Comparison of ENCODE assay signal across 16 cellular contexts in genomic region chr2:194343167-194343566, GRCh38.
DNase-seq lines count a peak whose midpoint lies in the region; ATAC-seq and TF ChIP-seq lines count a peak whose summit lies in the region.
"Had no signal": no experiment of that assay in that cellular context is flagged by ENCODE, and none has a peak within 500 bp of the region (broad histone marks: within the 10 kb centered on the region; RNA-seq: fewer than 3 reads in every experiment).

No MANE protein-coding gene starts in this region.

- H3K36me3 Mint-ChIP-seq in type B pancreatic cell: no peaks in the 10 kb centered on the region
- H3K36me3 Mint-ChIP-seq: CD4-positive, CD25-positive, alpha-beta regulatory T cell had no signal

- H3K27ac Mint-ChIP-seq in type B pancreatic cell: peak overlapping the region; percentile 84
- H3K27ac Mint-ChIP-seq: CD4-positive, CD25-positive, alpha-beta regulatory T cell; T-helper 1 cell treated with Interleukin-12 subunit alpha and Interleukin-12 subunit beta and Interleukin-4 antibody, amounts not matched to agents 30 μg/mL and 1 μg/mL, for 36 hours had no signal

- H3K27ac ChIP-seq in epithelial cell of prostate: peak overlapping the region; percentile 40
- H3K27ac ChIP-seq: GM23248, Peyer's patch had no signal

- intact Hi-C loops in Right ventricle myocardium inferior (cut with DNase I): no loop called here

- no peaks in the 10 kb centered on the region for H3K9me3 ChIP-seq in BE2C
- H3K9me3 ChIP-seq: Caco-2, Peyer's patch had no signal

- no peaks in the 10 kb centered on the region for H3K27me3 ChIP-seq in BE2C
- H3K27me3 ChIP-seq: Peyer's patch had no signal

- no peaks in the 10 kb centered on the region for H3K4me1 ChIP-seq in BE2C
- H3K4me1 ChIP-seq: Caco-2, Peyer's patch had no signal

- H3K27me3 Mint-ChIP-seq in type B pancreatic cell: no peaks in the 10 kb centered on the region
- H3K27me3 Mint-ChIP-seq: CD4-positive, CD25-positive, alpha-beta regulatory T cell had no signal

- peaks cover 10% of the 10 kb centered on the region for H3K4me1 Mint-ChIP-seq in type B pancreatic cell (ENCODE audit: unreplicated experiment)
- H3K4me1 Mint-ChIP-seq: CD4-positive, CD25-positive, alpha-beta regulatory T cell had no signal

- no peak overlapping the region for H3K4me3 Mint-ChIP-seq in type B pancreatic cell
- H3K4me3 Mint-ChIP-seq: CD4-positive, CD25-positive, alpha-beta regulatory T cell; T-helper 1 cell treated with Interleukin-12 subunit alpha and Interleukin-12 subunit beta and Interleukin-4 antibody, amounts not matched to agents 30 μg/mL and 1 μg/mL, for 36 hours had no signal

- DNase-seq in NCI-H1105 (lab: John Stamatoyannopoulos, UW): peak; percentile 8
- DNase-seq in NCI-H69 (lab: John Stamatoyannopoulos, UW): peak; percentile 3
- peak; percentile 24 for DNase-seq in epithelial cell of prostate (ENCODE audit: low read depth, low spot score)
- DNase-seq in type B pancreatic cell (ENCODE audit: extremely low spot score, unreplicated experiment): no peak
- DNase-seq in BE2C: no peak
- DNase-seq in Right ventricle myocardium inferior (ENCODE audit: missing footprints): no peak
- DNase-seq in NCI-H2227 treated with DMSO at 0.1 percent for 48 hours (lab: John Stamatoyannopoulos, UW): no peak
- DNase-seq: Caco-2; CD4-positive, CD25-positive, alpha-beta regulatory T cell; GM23248; KBM-7; NCI-H1048; NCI-H510A; Peyer's patch; SHP77 had no signal

- TF ChIP-seq CTCF in type B pancreatic cell (conservative IDR thresholded peaks at IDR 0.05) (no peak), BE2C (IDR thresholded peaks at IDR 0.05; ENCODE audit: low read depth, low read length) (no peak)

- H3K9me3 Mint-ChIP-seq in type B pancreatic cell: no peaks in the 10 kb centered on the region
- H3K9me3 Mint-ChIP-seq: CD4-positive, CD25-positive, alpha-beta regulatory T cell; T-helper 1 cell treated with Interleukin-12 subunit alpha and Interleukin-12 subunit beta and Interleukin-4 antibody, amounts not matched to agents 30 μg/mL and 1 μg/mL, for 36 hours had no signal

- no peak overlapping the region for H3K4me3 ChIP-seq in BE2C (ENCODE audit: low read depth, low read length)
- H3K4me3 ChIP-seq: GM23248, Peyer's patch had no signal

- H3K36me3 ChIP-seq in BE2C: no peaks in the 10 kb centered on the region
- H3K36me3 ChIP-seq: Peyer's patch had no signal

- no peak for ATAC-seq in Right ventricle myocardium inferior

Comparison
In these comparisons a context has a peak if more than half of its experiments do, and no peak if none do; other contexts are left out.
1. DNase-seq: peak in NCI-H1105 (single experiment), NCI-H69 (single experiment) and epithelial cell of prostate (single experiment); none in type B pancreatic cell (single experiment), BE2C (single experiment), Right ventricle myocardium inferior (single experiment) and NCI-H2227 treated with DMSO at 0.1 percent for 48 hours (single experiment).